ENCODE assay signal across 1 cellular context in the genomic region with DNA sequence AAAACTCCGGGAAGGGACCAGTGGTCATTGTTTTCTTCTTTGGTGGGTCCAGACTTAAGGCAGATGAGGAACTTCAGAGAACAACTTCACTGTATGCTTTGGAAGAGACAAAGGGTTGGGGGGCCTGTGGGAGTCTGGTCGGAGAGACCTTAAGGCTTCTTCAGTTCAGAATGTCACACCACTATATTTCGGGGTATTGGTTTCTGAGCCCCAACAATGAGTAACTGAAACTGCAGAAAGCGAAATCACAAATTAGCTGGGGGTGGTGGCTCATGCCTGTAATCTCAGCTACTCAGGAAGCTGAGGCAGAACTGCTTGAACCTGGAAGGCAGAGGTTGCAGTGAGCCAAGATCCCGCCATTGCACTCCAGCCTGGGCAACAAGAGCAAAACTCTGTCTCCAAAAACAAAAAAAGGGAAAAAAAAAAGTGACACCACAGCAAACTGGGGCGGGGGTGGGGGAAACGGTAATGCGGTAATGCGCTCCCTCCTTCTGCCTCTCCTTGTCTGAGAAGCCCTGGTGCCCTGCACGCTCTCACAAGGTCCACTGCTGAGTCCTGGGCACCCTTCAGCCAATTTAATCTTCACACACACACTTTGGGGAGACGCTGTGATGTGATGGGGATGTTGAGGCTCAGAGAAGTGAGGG.
TF ChIP-seq lines count a peak whose summit lies in the region.

No MANE protein-coding gene starts in this region.

TF ChIP-seq in H1, 55 proteins besides CTCF, POLR2A, EP300 and RAD21:
- TF ChIP-seq BCL11A (IDR thresholded peaks at IDR 0.05; ENCODE audit: low read depth in 2 of 2, low read length in 2 of 2) (no peak), HDAC6 (IDR thresholded peaks at IDR 0.05; ENCODE audit: low read depth, low read length) (no peak), CHD1 (IDR thresholded peaks at IDR 0.05; ENCODE audit: low read depth, low read length) (no peak), CBX8 (IDR thresholded peaks at IDR 0.05; ENCODE audit: borderline replicate concordance, low read depth, low read length) (no peak), SP2 (IDR thresholded peaks at IDR 0.05; ENCODE audit: low read length) (no peak), RXRA (IDR thresholded peaks at IDR 0.05; ENCODE audit: insufficient read depth, low read depth, low read length) (no peak), SIX5 (IDR thresholded peaks at IDR 0.05; ENCODE audit: low read depth, low read length) (no peak), RBBP5 (IDR thresholded peaks at IDR 0.05; ENCODE audit: borderline replicate concordance, low read depth, low read length) (no peak), GABPA (IDR thresholded peaks at IDR 0.05; ENCODE audit: borderline replicate concordance, insufficient read depth, low read length) (no peak), KDM1A (IDR thresholded peaks at IDR 0.05; ENCODE audit: borderline replicate concordance, low read length) (no peak), TEAD4 (IDR thresholded peaks at IDR 0.05; ENCODE audit: low read depth, low read length) (no peak), HDAC2 (IDR thresholded peaks at IDR 0.05; ENCODE audit: borderline replicate concordance in 1 of 2, low read depth in 2 of 2, low read length in 2 of 2) (no peak), RFX5 (IDR thresholded peaks at IDR 0.05; ENCODE audit: borderline replicate concordance, low read depth, low read length) (no peak)
- TF ChIP-seq, protein P1, sequence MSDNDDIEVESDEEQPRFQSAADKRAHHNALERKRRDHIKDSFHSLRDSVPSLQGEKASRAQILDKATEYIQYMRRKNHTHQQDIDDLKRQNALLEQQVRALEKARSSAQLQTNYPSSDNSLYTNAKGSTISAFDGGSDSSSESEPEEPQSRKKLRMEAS (IDR thresholded peaks at IDR 0.05) = no peak
TF ChIP-seq in H1: peak in this region for 0.
